In genomic region chr19:3413796-3414327, GRCh38 we compare ENCODE assay signal across 16 cellular contexts. TPM values are rescaled to one million over a fixed set of nuclear protein-coding genes. Genes with fewer than 3 reads are reported as not detected.
DNase-seq lines count a peak whose midpoint lies in the region; ATAC-seq and TF ChIP-seq lines count a peak whose summit lies in the region.
"Had no signal": no experiment of that assay in that cellular context is flagged by ENCODE, and none has a peak within 500 bp of the region (broad histone marks: within the 10 kb centered on the region; RNA-seq: fewer than 3 reads in every experiment).

No MANE protein-coding gene starts in this region.

- H3K9me3 Mint-ChIP-seq in type B pancreatic cell, result no peaks in the 10 kb centered on the region
- H3K9me3 Mint-ChIP-seq in progenitor cell of endocrine pancreas (ENCODE audit: low read depth), result no peaks in the 10 kb centered on the region
- H3K9me3 Mint-ChIP-seq: activated T-helper 2 cell treated with anti-CD3 and anti-CD28 coated beads, Interferon-gamma antibody, Interleukin-2, Interleukin-4, amounts not matched to agents 10 μg/mL and 5 μg/mL and 100 μg/mL, durations not matched to agents 14 hours and 24 hours and 36 hours had no signal

- no peak for TF ChIP-seq CTCF in type B pancreatic cell (conservative IDR thresholded peaks at IDR 0.05)
- TF ChIP-seq CTCF in progenitor cell of endocrine pancreas (IDR thresholded peaks at IDR 0.05; ENCODE audit: unreplicated experiment), result no peak

- peaks cover 8% of the 10 kb centered on the region for H3K27me3 Mint-ChIP-seq in type B pancreatic cell
- H3K27me3 Mint-ChIP-seq in progenitor cell of endocrine pancreas, result peaks cover 20% of the 10 kb centered on the region

- peak; percentile 13 to 27 for DNase-seq in SHP77 (lab: John Stamatoyannopoulos, UW)
- no peak for DNase-seq in SHP77 treated with DMSO at 0.1 percent for 48 hours (lab: John Stamatoyannopoulos, UW)
- DNase-seq in NCI-H69 (lab: John Stamatoyannopoulos, UW), result peak; percentile 78
- peak; percentile 88 for DNase-seq in left lobe of liver (ENCODE audit: low spot score)
- no peak for DNase-seq in type B pancreatic cell (ENCODE audit: extremely low spot score, unreplicated experiment)
- DNase-seq in NOMO-1 treated with dmso at 0.1 percent for 144 hours (lab: John Stamatoyannopoulos, UW; ENCODE audit: unreplicated experiment), result no peak
- DNase-seq in progenitor cell of endocrine pancreas (ENCODE audit: low spot score, unreplicated experiment), result no peak
- DNase-seq: anterior cingulate cortex, cortex of kidney, heart right ventricle, NCI-H345, OCI-M1, SW 1271, testis had no signal

- peaks cover 9% of the 10 kb centered on the region for H3K4me1 Mint-ChIP-seq in type B pancreatic cell (ENCODE audit: unreplicated experiment)
- H3K4me1 Mint-ChIP-seq in progenitor cell of endocrine pancreas (ENCODE audit: low read depth), result no peaks in the 10 kb centered on the region

- H3K36me3 Mint-ChIP-seq in type B pancreatic cell, result no peaks in the 10 kb centered on the region
- H3K36me3 Mint-ChIP-seq in progenitor cell of endocrine pancreas (ENCODE audit: insufficient read depth), result no peaks in the 10 kb centered on the region

- H3K27ac Mint-ChIP-seq in type B pancreatic cell (peak overlapping the region; percentile 64), progenitor cell of endocrine pancreas (no peak overlapping the region)
- H3K27ac Mint-ChIP-seq: activated T-helper 2 cell treated with anti-CD3 and anti-CD28 coated beads, Interferon-gamma antibody, Interleukin-2, Interleukin-4, amounts not matched to agents 10 μg/mL and 5 μg/mL and 100 μg/mL, durations not matched to agents 14 hours and 24 hours and 36 hours had no signal

- no peak overlapping the region for H3K4me3 Mint-ChIP-seq in type B pancreatic cell
- no peak overlapping the region for H3K4me3 Mint-ChIP-seq in progenitor cell of endocrine pancreas (ENCODE audit: low read depth)

- ATAC-seq in left lobe of liver (peak; percentile 31), GM18858 (IDR thresholded peaks at IDR 0.05; ENCODE audit: unreplicated experiment) (no peak)
- ATAC-seq: heart right ventricle had no signal

RNA-seq across cellular contexts. Expression of gene NFIC, which starts 47.5 kb away (rescaled TPM):
- total RNA-seq in left lobe of liver (203 TPM), type B pancreatic cell (ENCODE audit: low replicate concordance) (12.5 and 17.8 TPM in 2 replicates), progenitor cell of endocrine pancreas (4.5 and 6.8 TPM in 2 replicates)

Comparison
In these comparisons a context has a peak if more than half of its experiments do, and no peak if none do; other contexts are left out.
1. DNase-seq: peak in SHP77 (2 of 2), NCI-H69 (single experiment) and left lobe of liver (single experiment); none in SHP77 treated with DMSO at 0.1 percent for 48 hours (single experiment), type B pancreatic cell (single experiment), NOMO-1 treated with dmso at 0.1 percent for 144 hours (single experiment) and progenitor cell of endocrine pancreas (single experiment).
2. RNA of gene NFIC, which starts 47.5 kb away (total RNA-seq): 203 TPM in left lobe of liver (single experiment); 12.5 to 17.8 TPM in type B pancreatic cell and 4.5 to 6.8 TPM in progenitor cell of endocrine pancreas; every median in the first group is over 10 times any median in the second.